In the genomic region with DNA sequence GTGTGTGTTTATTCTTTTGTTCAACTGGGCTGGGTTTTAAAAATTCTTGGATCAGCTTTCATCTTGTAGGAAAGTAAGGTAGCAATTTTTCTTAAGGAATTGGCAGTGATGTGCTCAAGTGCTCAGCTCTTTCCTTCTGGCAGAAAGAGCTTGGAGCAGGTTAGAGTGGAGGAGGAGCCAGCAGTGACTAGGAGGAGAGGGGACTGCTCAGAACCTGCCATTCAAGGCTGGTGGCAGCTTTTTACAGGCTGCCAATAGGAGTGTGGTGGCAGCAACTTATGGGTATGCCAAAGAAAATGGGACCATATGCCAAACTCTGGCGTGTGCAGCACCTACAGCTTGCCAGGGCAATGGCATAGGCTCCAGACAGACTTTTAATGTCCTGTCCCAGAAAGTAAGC, we compare ENCODE assay signal across 18 cellular contexts. TPM values are rescaled to one million over a fixed set of nuclear protein-coding genes. Genes with fewer than 3 reads are reported as not detected.
DNase-seq lines count a peak whose midpoint lies in the region; ATAC-seq and TF ChIP-seq lines count a peak whose summit lies in the region.
"Not testable (repeated sequence)": the region's sequence is repeated elsewhere in the genome, so short reads cannot be mapped to it uniquely, and the experiment has no call there.
"Had no signal": no experiment of that assay in that cellular context is flagged by ENCODE, and none has a peak within 500 bp of the region (broad histone marks: within the 10 kb centered on the region; RNA-seq: fewer than 3 reads in every experiment).

No MANE protein-coding gene starts in this region.

- H3K27me3 ChIP-seq in RWPE2 (ENCODE audit: insufficient read depth, poor library complexity, severe bottlenecking); cardiac muscle cell; upper lobe of right lung: not testable (repeated sequence)

- peak overlapping the region; percentile 58 for H3K4me3 Mint-ChIP-seq in nephron progenitor cell

- H3K36me3 ChIP-seq in RWPE2 (ENCODE audit: low read depth); cardiac muscle cell; upper lobe of right lung: not testable (repeated sequence)

- intact Hi-C loops in upper lobe of right lung (cut with DNase I) = not testable (repeated sequence)

- H3K27ac Mint-ChIP-seq in nephron progenitor cell = peak overlapping the region; percentile 9

- DNase-seq in DMS 273 (lab: John Stamatoyannopoulos, UW; ENCODE audit: unreplicated experiment) = peak; percentile 46
- DNase-seq in LNCaP clone FGC (ENCODE audit: low read depth) = peak; percentile 87
- not testable (repeated sequence) for DNase-seq in RWPE2 (ENCODE audit: low spot score); nephron progenitor cell; upper lobe of right lung
- DNase-seq in cerebellum (ENCODE audit: low spot score) = peak; percentile 35
- peak in 1 of 2 donors; percentile 50 for DNase-seq in cardiac muscle cell (ENCODE audit: low read depth in 1 of 2, low spot score in 1 of 2)
- DNase-seq in kidney glomerular epithelial cell (lab: John Stamatoyannopoulos, UW) = peak; percentile 15

- H3K9me3 Mint-ChIP-seq in nephron progenitor cell = not testable (repeated sequence)

- H3K27ac ChIP-seq in RWPE2 (ENCODE audit: poor library complexity, severe bottlenecking); upper lobe of right lung: not testable (repeated sequence)
- peak overlapping the region; percentile 85 for H3K27ac ChIP-seq in cardiac muscle cell

- H3K9me3 ChIP-seq in RWPE2 (ENCODE audit: severe bottlenecking); cardiac muscle cell (ENCODE audit: low read depth); upper lobe of right lung: not testable (repeated sequence)

- TF ChIP-seq CTCF in LNCaP clone FGC (IDR thresholded peaks at IDR 0.05; ENCODE audit: control insufficient read depth, extremely low read depth, insufficient read depth); RWPE2 (IDR thresholded peaks at IDR 0.05; ENCODE audit: poor library complexity, severe bottlenecking); cardiac muscle cell (IDR thresholded peaks at IDR 0.05; ENCODE audit: low read depth, low read length); nephron progenitor cell (IDR thresholded peaks at IDR 0.05); upper lobe of right lung (IDR thresholded peaks at IDR 0.05): not testable (repeated sequence)

- H3K4me1 ChIP-seq in RWPE2 (ENCODE audit: insufficient read depth, poor library complexity, severe bottlenecking); upper lobe of right lung: not testable (repeated sequence)
- H3K4me1 ChIP-seq in cardiac muscle cell (ENCODE audit: low read depth) = peaks cover 53% of the 10 kb centered on the region

- peaks cover 61% of the 10 kb centered on the region for H3K4me1 Mint-ChIP-seq in nephron progenitor cell

- H3K4me3 ChIP-seq in LNCaP clone FGC (ENCODE audit: low read depth, low read length); RWPE2 (ENCODE audit: severe bottlenecking); upper lobe of right lung: not testable (repeated sequence)
- peak overlapping the region; percentile 59 for H3K4me3 ChIP-seq in cardiac muscle cell

- not testable (repeated sequence) for H3K27me3 Mint-ChIP-seq in nephron progenitor cell (ENCODE audit: low read depth, poor library complexity)

- ATAC-seq in RWPE2 (ENCODE audit: low read depth) (peak; percentile 42; the same call in 1 of the 3 replicates), upper lobe of right lung (peak; percentile 52)

- not testable (repeated sequence) for H3K36me3 Mint-ChIP-seq in nephron progenitor cell (ENCODE audit: low read depth)

RNA-seq across cellular contexts. Expression of gene LIX1, which starts 2.2 kb away (rescaled TPM):
- total RNA-seq in cerebellum (5.4 TPM), cardiac muscle cell (68.1 and 108 TPM in 2 replicates), upper lobe of right lung (not detected)
- 80.1 and 96.0 TPM in 2 replicates for polyA plus RNA-seq in cardiac muscle cell
- total RNA-seq: activated CD4-positive, alpha-beta T cell treated with anti-CD3 and anti-CD28 coated beads, Interleukin-2, amount 10 ng/mL, durations not matched to agents 24 days and 14 days; activated CD8-positive, alpha-beta memory T cell treated with anti-CD3 and anti-CD28 coated beads for 36 hours; CD4-positive, alpha-beta T cell; left lobe of liver; LHCN-M2; mesenteric fat pad; osteoblast; RPMI7951; SK-MEL-5; subcutaneous adipose tissue had no signal

RNA-seq across cellular contexts. Expression of gene RIOK2, which starts 42.8 kb away (rescaled TPM):
- total RNA-seq in cerebellum (19.3 TPM), cardiac muscle cell (20.5 and 23.6 TPM in 2 replicates), upper lobe of right lung (22.2 TPM)
- 26.4 and 48.1 TPM in 2 replicates for polyA plus RNA-seq in cardiac muscle cell

Comparison
In these comparisons a context has a peak if more than half of its experiments do, and no peak if none do; other contexts are left out.
1. RNA of gene LIX1, which starts 2.2 kb away (total RNA-seq): 68.1 to 108 TPM in cardiac muscle cell; 5.4 TPM in cerebellum (single experiment) and not detected in upper lobe of right lung (single experiment); every median in the first group is over 10 times any median in the second.